19 cellular contexts compared by ENCODE assay signal in the genomic region with DNA sequence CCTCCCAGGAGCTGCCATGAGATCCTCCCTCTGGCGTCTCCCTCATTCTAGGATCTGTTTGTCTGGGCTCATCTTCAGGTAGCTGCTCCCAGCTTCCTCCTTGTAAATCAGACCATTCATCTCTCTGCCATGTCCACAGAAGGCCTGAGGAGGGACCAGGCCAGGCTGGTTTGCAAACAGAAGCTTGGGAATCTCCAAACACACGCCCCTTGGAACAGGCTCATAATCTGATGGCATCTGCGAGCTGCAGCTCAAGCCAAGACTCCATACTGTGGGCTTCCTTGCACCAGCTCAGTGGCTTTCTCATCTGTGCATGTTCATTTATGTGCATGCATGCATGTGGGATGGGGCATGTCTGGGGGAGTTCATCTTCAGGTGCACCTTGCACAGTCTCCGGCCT.
"Had no signal": no experiment of that assay in that cellular context is flagged by ENCODE, and none has a peak within 500 bp of the region (broad histone marks: within the 10 kb centered on the region; RNA-seq: fewer than 3 reads in every experiment).

No MANE protein-coding gene starts in this region.

- H3K4me1 ChIP-seq: colonic mucosa, Peyer's patch, SJSA1 had no signal

- H3K9me3 ChIP-seq: colonic mucosa, Peyer's patch, SJSA1 had no signal

- H3K4me3 ChIP-seq: colonic mucosa, Peyer's patch, SJSA1 had no signal

- H3K36me3 ChIP-seq: colonic mucosa, Peyer's patch, SJSA1 had no signal

- ATAC-seq: activated T-cell treated with anti-CD3 and anti-CD28 coated beads, Interleukin-2, amount 50 U/mL, for 4 hours; T-helper 17 cell had no signal

- DNase-seq: activated CD4-positive, alpha-beta memory T cell treated with anti-CD3 and anti-CD28 coated beads for 36 hours; activated CD4-positive, alpha-beta T cell treated with anti-CD3 and anti-CD28 coated beads, Interleukin-2, amount 10 ng/mL, durations not matched to agents 7 days and 5 days; activated CD4-positive, CD25-positive, alpha-beta regulatory T cell; activated CD8-positive, alpha-beta memory T cell treated with anti-CD3 and anti-CD28 coated beads for 24 hours; activated effector memory CD4-positive, alpha-beta T cell treated with anti-CD3 and anti-CD28 coated beads, Interleukin-2, amount 50 U/mL, for 16 hours; activated naive CD4-positive, alpha-beta T cell treated with Interleukin-2 at 50 U/mL for 16 hours; activated T-cell treated with anti-CD3 and anti-CD28 coated beads, Interleukin-2, amount 50 U/mL, for 4 hours; amygdala; colonic mucosa; KG1; NCI-H1092; NCI-H2029; NCI-H524; NCI-H748 treated with DMSO at 0.1 percent for 48 hours; Peyer's patch; SHP77; T-helper 17 cell; T-helper 9 cell had no signal

- H3K27me3 ChIP-seq: colonic mucosa, Peyer's patch, SJSA1 had no signal

- H3K27ac ChIP-seq: colonic mucosa, Peyer's patch, SJSA1 had no signal
